In the genomic region with DNA sequence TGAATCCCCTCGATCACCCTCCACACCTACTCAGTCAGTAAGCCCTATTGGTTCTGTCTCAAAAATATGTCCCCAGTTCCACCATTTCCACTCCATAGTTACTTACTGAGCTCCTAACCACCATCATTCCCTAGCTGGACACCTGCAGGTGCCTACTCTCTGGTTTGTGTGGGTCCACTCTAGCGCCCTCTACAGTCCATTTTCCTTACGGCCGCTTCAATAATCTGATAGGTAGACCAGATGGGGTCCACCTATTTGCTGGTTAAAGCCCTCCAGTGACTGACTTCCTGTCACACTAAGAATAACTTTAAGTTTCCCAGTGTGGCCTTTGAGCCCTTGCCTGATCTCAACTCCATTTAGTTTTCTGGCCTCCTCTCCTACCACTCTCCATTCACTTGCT, we compare ENCODE assay signal across 1 cellular context.
TF ChIP-seq lines count a peak whose summit lies in the region.

No MANE protein-coding gene starts in this region.

TF ChIP-seq in H1, 55 proteins besides CTCF, POLR2A, EP300 and RAD21:
- TF ChIP-seq YY1 (IDR thresholded peaks at IDR 0.05; ENCODE audit: low read depth, low read length) (0 out of 2 replicates have a peak, but pooled peaks have one; percentile 7), CHD7 (IDR thresholded peaks at IDR 0.05; ENCODE audit: insufficient replicate concordance, low read length) (no peak)
TF ChIP-seq in H1: peak in this region for 1.
